Comparison of ENCODE assay signal across 8 cellular contexts in genomic region chr4:75848191-75848760, GRCh38. TPM values are rescaled to one million over a fixed set of nuclear protein-coding genes. Genes with fewer than 3 reads are reported as not detected.
DNase-seq lines count a peak whose midpoint lies in the region; ATAC-seq and TF ChIP-seq lines count a peak whose summit lies in the region.
"Not testable (repeated sequence)": the region's sequence is repeated elsewhere in the genome, so short reads cannot be mapped to it uniquely, and the experiment has no call there.

No MANE protein-coding gene starts in this region.

- not testable (repeated sequence) for H3K9ac ChIP-seq in neural progenitor cell

- H3K36me3 ChIP-seq in neural progenitor cell = not testable (repeated sequence)

- H2AFZ ChIP-seq in neural progenitor cell (replicated peaks) = peak overlapping the region; percentile 60

- H3F3A ChIP-seq in neural progenitor cell (ENCODE audit: low read depth) = not testable (repeated sequence)

- H3K4me1 Mint-ChIP-seq in activated naive CD8-positive, alpha-beta T cell treated with anti-CD3 and anti-CD28 coated beads, Interleukin-2, amount 50 U/mL, for 24 hours = not testable (repeated sequence)
- peaks cover 20% of the 10 kb centered on the region for H3K4me1 Mint-ChIP-seq in neural progenitor cell

- peak; percentile 65 for ATAC-seq in HG02870 (IDR thresholded peaks at IDR 0.05; ENCODE audit: unreplicated experiment)
- peak; percentile 89 for ATAC-seq in activated naive CD8-positive, alpha-beta T cell treated with anti-CD3 and anti-CD28 coated beads, Interleukin-2, amount 50 U/mL, for 24 hours

- not testable (repeated sequence) for H3K27me3 Mint-ChIP-seq in activated naive CD8-positive, alpha-beta T cell treated with anti-CD3 and anti-CD28 coated beads, Interleukin-2, amount 50 U/mL, for 24 hours; neural progenitor cell (ENCODE audit: insufficient read depth, low read depth)

- not testable (repeated sequence) for H3K36me3 Mint-ChIP-seq in activated naive CD8-positive, alpha-beta T cell treated with anti-CD3 and anti-CD28 coated beads, Interleukin-2, amount 50 U/mL, for 24 hours (ENCODE audit: low read depth); neural progenitor cell

- not testable (repeated sequence) for H3K27ac Mint-ChIP-seq in activated naive CD8-positive, alpha-beta T cell treated with anti-CD3 and anti-CD28 coated beads, Interleukin-2, amount 50 U/mL, for 24 hours; neural progenitor cell

- H3K27me3 ChIP-seq in neural progenitor cell = not testable (repeated sequence)

- H3K79me2 ChIP-seq in neural progenitor cell (ENCODE audit: low read depth) = not testable (repeated sequence)

- H3K4me2 ChIP-seq in neural progenitor cell = not testable (repeated sequence)

- H3K4me3 ChIP-seq in GM12864 (ENCODE audit: low read depth, low read length); neural progenitor cell: not testable (repeated sequence)

- H3K4me1 ChIP-seq in neural progenitor cell = not testable (repeated sequence)

- not testable (repeated sequence) for H4K20me1 ChIP-seq in neural progenitor cell (ENCODE audit: low read depth)

- not testable (repeated sequence) for H3K9me3 Mint-ChIP-seq in activated naive CD8-positive, alpha-beta T cell treated with anti-CD3 and anti-CD28 coated beads, Interleukin-2, amount 50 U/mL, for 24 hours; neural progenitor cell

- not testable (repeated sequence) for H3K9me3 ChIP-seq in neural progenitor cell (ENCODE audit: low read depth)

- H3K27ac ChIP-seq in neural progenitor cell = not testable (repeated sequence)

- TF ChIP-seq CTCF in GM12864 (IDR thresholded peaks at IDR 0.05; ENCODE audit: low read depth, low read length, missing control alignments) (peak; percentile 64), neural progenitor cell (IDR thresholded peaks at IDR 0.05) (peak; percentile 77)

- not testable (repeated sequence) for H3K4me3 Mint-ChIP-seq in activated naive CD8-positive, alpha-beta T cell treated with anti-CD3 and anti-CD28 coated beads, Interleukin-2, amount 50 U/mL, for 24 hours; neural progenitor cell

- DNase-seq in 8988T (peak; percentile 33), GM12864 (ENCODE audit: low read depth) (peak; percentile 36), NCI-H146 treated with DMSO at 0.1 percent for 48 hours (lab: John Stamatoyannopoulos, UW; ENCODE audit: unreplicated experiment) (peak; percentile 72), SHP77 treated with DMSO at 0.1 percent for 48 hours (lab: John Stamatoyannopoulos, UW) (peak; percentile 74), globus pallidus (ENCODE audit: low spot score) (peak; percentile 58), neural progenitor cell (ENCODE audit: low spot score) (peak; percentile 83)
- DNase-seq in activated naive CD8-positive, alpha-beta T cell treated with anti-CD3 and anti-CD28 coated beads, Interleukin-2, amount 50 U/mL, for 24 hours = peak; percentile 5

RNA-seq across cellular contexts. Expression of gene PPEF2, which starts 54.0 kb away (rescaled TPM):
- total RNA-seq in neural progenitor cell (ENCODE audit: low replicate concordance) = 0.07 TPM in 1 of 2 replicates, not detected in the other

Comparison
In these comparisons a context has a peak if more than half of its experiments do, and no peak if none do; other contexts are left out.
1. DNase-seq: peak in every context shown above with its lines; median percentile 83 in neural progenitor cell; 74 in SHP77 treated with DMSO at 0.1 percent for 48 hours; 72 in NCI-H146 treated with DMSO at 0.1 percent for 48 hours; 58 in globus pallidus; 36 in GM12864; 33 in 8988T; 5 in activated naive CD8-positive, alpha-beta T cell treated with anti-CD3 and anti-CD28 coated beads, Interleukin-2, amount 50 U/mL, for 24 hours.